28 cellular contexts compared by ENCODE assay signal in the genomic region with DNA sequence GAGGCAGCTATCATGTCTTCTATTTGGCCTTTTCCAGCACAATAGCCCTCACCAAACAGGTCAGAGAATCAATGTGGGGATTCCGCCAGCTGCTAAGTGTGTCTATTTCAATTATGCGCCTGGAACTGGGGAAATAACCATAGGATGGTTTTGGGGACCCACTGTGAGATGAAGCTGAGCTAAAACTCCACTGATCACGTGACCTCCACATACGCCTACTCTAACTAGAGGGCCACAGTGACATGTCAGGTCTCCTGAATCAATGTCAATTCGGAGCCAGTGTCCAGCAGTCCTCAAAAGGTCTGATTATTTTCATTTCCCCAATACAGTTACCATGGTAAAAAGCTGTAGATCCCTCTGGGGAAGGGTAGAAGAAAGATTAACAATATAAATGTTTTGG. TPM values are rescaled to one million over a fixed set of nuclear protein-coding genes. Genes with fewer than 3 reads are reported as not detected.
"Had no signal": no experiment of that assay in that cellular context is flagged by ENCODE, and none has a peak within 500 bp of the region (broad histone marks: within the 10 kb centered on the region; RNA-seq: fewer than 3 reads in every experiment).

No MANE protein-coding gene starts in this region.

- H3K36me3 ChIP-seq: colonic mucosa, esophagus muscularis mucosa, esophagus squamous epithelium, gastrocnemius medialis, gastroesophageal sphincter, heart left ventricle, heart right ventricle had no signal

- H3K27me3 ChIP-seq: colonic mucosa, dorsolateral prefrontal cortex, esophagus muscularis mucosa, esophagus squamous epithelium, foreskin keratinocyte, gastrocnemius medialis, gastroesophageal sphincter, heart left ventricle, heart right ventricle had no signal

- H3K4me1 ChIP-seq: colonic mucosa, esophagus muscularis mucosa, esophagus squamous epithelium, foreskin keratinocyte, gastrocnemius medialis, gastroesophageal sphincter, heart left ventricle, heart right ventricle had no signal

- H3K9me3 ChIP-seq: colonic mucosa, esophagus muscularis mucosa, esophagus squamous epithelium, gastrocnemius medialis, gastroesophageal sphincter, heart left ventricle, heart right ventricle had no signal

- H3K4me3 ChIP-seq: colonic mucosa, coronary artery, dorsolateral prefrontal cortex, esophagus muscularis mucosa, esophagus squamous epithelium, gastrocnemius medialis, gastroesophageal sphincter, heart left ventricle, heart right ventricle had no signal

- H3K27ac ChIP-seq: colonic mucosa, coronary artery, dorsolateral prefrontal cortex, epithelial cell of prostate, esophagus muscularis mucosa, esophagus squamous epithelium, foreskin keratinocyte, gastrocnemius medialis, gastroesophageal sphincter, heart left ventricle, heart right ventricle had no signal

- FAIRE-seq: colon, endometrium, endothelial cell of umbilical vein, frontal cortex had no signal

- DNase-seq: colonic mucosa; cortex of kidney; dermis blood vessel endothelial cell; dorsolateral prefrontal cortex; effector CD4-positive, alpha-beta T cell; effector CD8-positive, alpha-beta T cell; effector memory CD4-positive, alpha-beta T cell; effector memory CD8-positive, alpha-beta T cell; endodermal cell; erythroblast; esophagus squamous epithelium; foreskin fibroblast; foreskin keratinocyte; foreskin melanocyte; gastrocnemius medialis; glutamatergic neuron; head of caudate nucleus; heart left ventricle; heart right ventricle had no signal

- ATAC-seq: effector memory CD8-positive, alpha-beta T cell; esophagus mucosa; foreskin keratinocyte; gastrocnemius medialis; gastroesophageal sphincter; heart left ventricle; heart right ventricle had no signal

RNA-seq across cellular contexts. Expression of gene BANK1, which starts 10.2 kb away (rescaled TPM):
- total RNA-seq: dermis blood vessel endothelial cell had no signal
